Comparison of ENCODE assay signal across 1 cellular context in genomic region chr14:77067632-77068514, GRCh38.
TF ChIP-seq lines count a peak whose summit lies in the region.

No MANE protein-coding gene starts in this region.

TF ChIP-seq in K562, 482 proteins besides CTCF, POLR2A, EP300 and RAD21 (continued from another document):
- TF ChIP-seq TSHZ1 (CRISPR knock-in tag; IDR thresholded peaks at IDR 0.05) = no peak
- TF ChIP-seq SRSF3 (IDR thresholded peaks at IDR 0.05; ENCODE audit: insufficient read depth, low read length) = no peak
- TF ChIP-seq SMC3 (conservative IDR thresholded peaks at IDR 0.05; ENCODE audit: insufficient read depth, low read depth, low read length) = peak; percentile 95
- TF ChIP-seq MAZ (CRISPR knock-in tag; conservative IDR thresholded peaks at IDR 0.05 in 1 of 2, IDR thresholded peaks at IDR 0.05 in 1 of 2) = peak in 1 of 2 experiments; percentile 62; a peak in 2 of 4 replicates
- 0 out of 2 replicates have a peak, but pooled peaks have one; percentile 14 for TF ChIP-seq CC2D1A (IDR thresholded peaks at IDR 0.05)
- TF ChIP-seq ZBTB34 (CRISPR knock-in tag; IDR thresholded peaks at IDR 0.05) = no peak
- TF ChIP-seq ZNF512 (tag; IDR thresholded peaks at IDR 0.05) = no peak
- TF ChIP-seq STAG1 (CRISPR knock-in tag; IDR thresholded peaks at IDR 0.05; ENCODE audit: borderline replicate concordance) = peak; percentile 95
- TF ChIP-seq RBM25 (IDR thresholded peaks at IDR 0.05; ENCODE audit: low read depth, low read length, severe bottlenecking) = peak; percentile 29
- no peak for TF ChIP-seq TAF7 (tag; IDR thresholded peaks at IDR 0.05)
TF ChIP-seq in K562: peak in this region for 11.
